8 cellular contexts compared by ENCODE assay signal in the genomic region with DNA sequence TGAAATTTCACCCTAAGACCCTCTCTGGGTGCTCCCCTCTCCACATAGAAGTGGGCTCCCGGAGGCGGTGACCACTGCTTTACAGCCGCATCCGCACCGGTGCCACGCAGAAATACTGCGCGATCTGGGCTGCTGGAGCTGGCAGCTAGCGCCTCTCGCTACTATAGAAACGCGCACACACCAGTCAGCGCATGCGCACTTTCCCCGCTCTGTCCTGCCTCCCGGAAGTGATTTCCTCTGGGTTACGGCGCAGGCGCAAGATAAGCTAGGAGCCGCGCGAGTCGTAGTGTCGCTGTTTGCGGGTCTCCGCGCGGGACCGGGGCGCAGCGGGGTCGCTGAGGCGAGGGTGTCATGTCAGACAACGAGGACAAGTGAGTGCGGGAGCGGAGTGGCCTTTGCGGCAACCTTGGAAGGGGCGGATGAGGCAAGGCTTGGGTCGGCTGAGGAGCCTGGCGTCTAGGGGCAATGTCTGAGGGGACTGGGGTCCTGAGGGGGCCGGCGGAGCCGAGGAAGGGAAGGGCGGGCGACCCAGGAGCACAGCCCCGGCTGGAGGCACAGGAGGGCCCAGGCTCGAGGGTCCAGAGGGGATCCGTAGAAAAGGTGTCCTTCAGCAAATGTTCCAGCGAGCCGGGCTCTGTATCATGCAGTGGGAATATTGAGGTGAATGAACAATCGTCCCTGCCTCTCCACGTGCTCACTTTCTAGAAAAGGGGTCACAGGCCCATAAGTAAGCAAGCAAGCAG. TPM values are rescaled to one million over a fixed set of nuclear protein-coding genes. Genes with fewer than 3 reads are reported as not detected.
A peak's percentile ranks its signal among the peaks of the same experiment; 100 is the strongest.
DNase-seq lines count a peak whose midpoint lies in the region; ATAC-seq and TF ChIP-seq lines count a peak whose summit lies in the region.

A gene (minus strand): TSS at position 165 of the 743 bp plus-strand sequence. CDS start 452 bp downstream, outside the sequence.
A gene (plus strand): TSS at position 263 of the 743 bp plus-strand sequence. CDS start 89 bp downstream, at position 352.

- TF ChIP-seq CTCF in epithelial cell of proximal tubule (conservative IDR thresholded peaks at IDR 0.05; ENCODE audit: low read depth, low read length) (no peak), mucosa of descending colon (IDR thresholded peaks at IDR 0.05) (no peak)

- peaks cover 12% of the 10 kb centered on the region for H3K27me3 Mint-ChIP-seq in IgD-negative memory B cell

- H3K36me3 ChIP-seq in mucosa of descending colon (ENCODE audit: low read depth), result no peaks in the 10 kb centered on the region

- H3K9me3 Mint-ChIP-seq in IgD-negative memory B cell, result no peaks in the 10 kb centered on the region

- peaks cover 3% of the 10 kb centered on the region for H3K36me3 Mint-ChIP-seq in IgD-negative memory B cell

- peak within 1 kb of the TSS; percentile 94 to 100 (median 100) for H3K4me3 Mint-ChIP-seq in IgD-negative memory B cell

- H3K4me1 ChIP-seq in mucosa of descending colon (ENCODE audit: low read depth), result peaks cover 14% of the 10 kb centered on the region

- H3K4me3 ChIP-seq in epithelial cell of proximal tubule (ENCODE audit: low read depth, low read length) (peak within 1 kb of the TSS; percentile 77), mucosa of descending colon (peak within 1 kb of the TSS; percentile 66)

- intact Hi-C loops in mucosa of descending colon (cut with DNase I, micrococcal nuclease), result no loop called here

- no peaks in the 10 kb centered on the region for H3K9me3 ChIP-seq in mucosa of descending colon

- peak within 1 kb of the TSS; percentile 81 to 98 (median 83) for H3K27ac Mint-ChIP-seq in IgD-negative memory B cell

- H3K4me1 Mint-ChIP-seq in IgD-negative memory B cell, result peaks cover 19 to 34% (median 26%) of the 10 kb centered on the region in 3 donors

- DNase-seq in DMS153 treated with DMSO at 0.1 percent for 48 hours (lab: John Stamatoyannopoulos, UW; ENCODE audit: unreplicated experiment), result peak; percentile 92
- DNase-seq in OCI-M1 (lab: John Stamatoyannopoulos, UW), result peak; percentile 97
- DNase-seq in activated T-cell treated with anti-CD3 and anti-CD28 coated beads for 48 hours (ENCODE audit: low read depth), result peak; percentile 93
- DNase-seq in epithelial cell of proximal tubule (ENCODE audit: low read depth), result peak; percentile 39
- DNase-seq in mucosa of descending colon, result peak; percentile 96 to 97 (median 97)
- DNase-seq in stimulated activated CD8-positive, alpha-beta memory T cell treated with anti-CD3 and anti-CD28 coated beads, Interleukin-4, amount 100 ng/mL, for 1 hour (ENCODE audit: low read depth in 2 of 2, low spot score in 1 of 2), result peak; percentile 92 to 95

- ATAC-seq in GM21529 (IDR thresholded peaks at IDR 0.05; ENCODE audit: unreplicated experiment) (peak; percentile 83), mucosa of descending colon (peak; percentile 99)

RNA-seq across cellular contexts. Expression of the first gene that starts in this region (rescaled TPM):
- polyA plus RNA-seq in IgD-negative memory B cell, result not detected
- not detected in 2 replicates for total RNA-seq in epithelial cell of proximal tubule
- not detected for total RNA-seq in mucosa of descending colon

RNA-seq across cellular contexts. Expression of the second gene that starts in this region (rescaled TPM):
- 133 TPM for polyA plus RNA-seq in IgD-negative memory B cell
- total RNA-seq in epithelial cell of proximal tubule (136 and 147 TPM in 2 replicates), mucosa of descending colon (10 to 100 TPM; 54.4 to 69.3 (median 61.3) TPM)

Comparison
In these comparisons a context has a peak if more than half of its experiments do, and no peak if none do; other contexts are left out.
1. Peak in every context shown above with its lines: DNase-seq, ATAC-seq and H3K4me3 ChIP-seq.
2. DNase-seq: peak in every context shown above with its lines; median percentile 97 in OCI-M1; 97 in mucosa of descending colon; 94 in stimulated activated CD8-positive, alpha-beta memory T cell treated with anti-CD3 and anti-CD28 coated beads, Interleukin-4, amount 100 ng/mL, for 1 hour; 93 in activated T-cell treated with anti-CD3 and anti-CD28 coated beads for 48 hours; 92 in DMS153 treated with DMSO at 0.1 percent for 48 hours; 39 in epithelial cell of proximal tubule.